Comparison of ENCODE assay signal across 8 cellular contexts in genomic region chr15:40564591-40565332, GRCh38. TPM values are rescaled to one million over a fixed set of nuclear protein-coding genes. Genes with fewer than 3 reads are reported as not detected.
DNase-seq lines count a peak whose midpoint lies in the region; ATAC-seq and TF ChIP-seq lines count a peak whose summit lies in the region.

Gene CCDC32, minus strand, starts transcription at chr15:40565042. Its CDS starts 2,027 bp downstream, at chr15:40563015.

- H3K79me2 ChIP-seq in mammary epithelial cell (ENCODE audit: insufficient read depth, low read length), result peaks cover 54% of the 10 kb centered on the region

- in situ Hi-C loops in ACHN (cut with HindIII; ENCODE audit: low pct_ligation_motif_present, low pct_unique_long_range_greater_than_20kb, low sequenced_read_pairs) (no loop called here), mammary epithelial cell (cut with MboI; ENCODE audit: low sequenced_read_pairs in 2 of 2) (no loop called here)

- H3K27ac ChIP-seq in WERI-Rb-1, result peak within 1 kb of the TSS; percentile 73
- H3K27ac ChIP-seq in mammary epithelial cell (ENCODE audit: insufficient read depth, low read depth, low read length), result peak within 1 kb of the TSS; percentile 81
- H3K27ac ChIP-seq in iPS-20b (ENCODE audit: low read length), result no peak within 1 kb of the TSS
- peak within 1 kb of the TSS; percentile 69 to 96 (median 87) for H3K27ac ChIP-seq in skin epidermis

- no peaks in the 10 kb centered on the region for H3K9me3 ChIP-seq in WERI-Rb-1 (ENCODE audit: severe bottlenecking)
- no peaks in the 10 kb centered on the region for H3K9me3 ChIP-seq in mammary epithelial cell (replicated peaks; ENCODE audit: insufficient read depth, low read length)
- H3K9me3 ChIP-seq in iPS-20b (ENCODE audit: insufficient read depth, low read depth, low read length), result no peaks in the 10 kb centered on the region

- BruUV-seq in mammary epithelial cell (replicated peaks; lab: Mats Ljungman, UMichigan), result TSS peak; percentile 78

- H3K27me3 ChIP-seq in WERI-Rb-1 (ENCODE audit: insufficient read depth, low read depth, severe bottlenecking) (no peaks in the 10 kb centered on the region), mammary epithelial cell (ENCODE audit: insufficient read depth, low read length) (no peaks in the 10 kb centered on the region), iPS-20b (ENCODE audit: insufficient read depth, low read length) (no peaks in the 10 kb centered on the region)

- no peak for TF ChIP-seq CTCF in WERI-Rb-1 (IDR thresholded peaks at IDR 0.05; ENCODE audit: low read depth, low read length)
- TF ChIP-seq CTCF in mammary epithelial cell (conservative IDR thresholded peaks at IDR 0.05 in 1 of 2, IDR thresholded peaks at IDR 0.05 in 1 of 2; ENCODE audit: extremely low read depth in 1 of 2, insufficient read depth in 1 of 2, low read depth in 1 of 2, low read length in 2 of 2), result no peak

- dilution Hi-C loops in mammary epithelial cell (cut with HindIII; ENCODE audit: low sequenced_read_pairs), result loop anchor here (5.0 kb wide), 1 partner anchor 62 kb away; no protein-coding TSS in a partner anchor

- ATAC-seq in GM18873 (IDR thresholded peaks at IDR 0.05; ENCODE audit: low FRiP score, unreplicated experiment) (peak; percentile 96), HG03139 (IDR thresholded peaks at IDR 0.05; ENCODE audit: unreplicated experiment) (peak; percentile 95)

- H4K20me1 ChIP-seq in mammary epithelial cell (ENCODE audit: insufficient read depth, low read length), result no peaks in the 10 kb centered on the region

- H3K4me3 ChIP-seq in WERI-Rb-1 (ENCODE audit: low read depth, low read length) (peak within 1 kb of the TSS; percentile 89), mammary epithelial cell (replicated peaks in 1 of 3; ENCODE audit: insufficient read depth in 1 of 3, low read depth in 2 of 3, low read length in 3 of 3) (peak within 1 kb of the TSS; percentile 72 to 91 (median 85)), iPS-20b (ENCODE audit: low read length) (peak within 1 kb of the TSS; percentile 91), skin epidermis (peak within 1 kb of the TSS; percentile 57 to 94 (median 78))

- 0% methylated on average over 38 of the region's 40 CpGs for WGBS in mammary epithelial cell (ENCODE audit: low coverage, missing lambda C conversion rate)

- H3K4me1 ChIP-seq in mammary epithelial cell (ENCODE audit: insufficient read depth, low read length) (peaks cover 13% of the 10 kb centered on the region), iPS-20b (ENCODE audit: insufficient read depth, low read length) (no peaks in the 10 kb centered on the region)

- DNase-seq in ACHN (peak; percentile 98), NCI-H2227 (lab: John Stamatoyannopoulos, UW; ENCODE audit: unreplicated experiment) (peak; percentile 97), WERI-Rb-1 (peak; percentile 98), mammary epithelial cell (peak; percentile 99)

- peak within 1 kb of the TSS; percentile 91 for H3K9ac ChIP-seq in mammary epithelial cell (ENCODE audit: insufficient read depth, low read length)
- H3K9ac ChIP-seq in iPS-20b (ENCODE audit: low read depth, low read length), result peak within 1 kb of the TSS; percentile 84; the same call in 1 of the 2 replicates

- peak within 1 kb of the TSS; percentile 86 for H3K4me2 ChIP-seq in mammary epithelial cell (ENCODE audit: insufficient read depth, low read depth, low read length)

- H3K36me3 ChIP-seq in WERI-Rb-1 (peaks cover 3% of the 10 kb centered on the region; the same call in 1 of the 2 replicates), mammary epithelial cell (ENCODE audit: insufficient read depth, low read length) (peaks cover 3% of the 10 kb centered on the region), iPS-20b (ENCODE audit: insufficient read depth, low read depth, low read length) (no peaks in the 10 kb centered on the region)

- peak within 1 kb of the TSS; percentile 97 for H2AFZ ChIP-seq in mammary epithelial cell (ENCODE audit: low read depth, low read length)

- CTCF ChIA-PET in mammary epithelial cell (lab: Charles Lee; ENCODE audit: low non-redundant PET), result interaction anchor here (0.5 kb wide), 1 partner anchor 1895 kb away, joined by 6 read pairs; no protein-coding TSS in a partner anchor

- intact Hi-C loops in mammary epithelial cell (cut with micrococcal nuclease), result loop anchor here (2.0 kb wide), 1 partner anchor 122 kb away; no protein-coding TSS in a partner anchor

RNA-seq across cellular contexts. Expression of gene CCDC32, which starts in this region (rescaled TPM):
- 10 to 100 TPM; 17.3 to 25.8 TPM for total RNA-seq in mammary epithelial cell
- 13.2 TPM for polyA plus RNA-seq in mammary epithelial cell
- 4.3 TPM for polyA minus RNA-seq in mammary epithelial cell
